ENCODE assay signal across 10 cellular contexts in genomic region chr20:51594206-51594998, GRCh38. TPM values are rescaled to one million over a fixed set of nuclear protein-coding genes. Genes with fewer than 3 reads are reported as not detected.
DNase-seq lines count a peak whose midpoint lies in the region; ATAC-seq and TF ChIP-seq lines count a peak whose summit lies in the region.
"Had no signal": no experiment of that assay in that cellular context is flagged by ENCODE, and none has a peak within 500 bp of the region (broad histone marks: within the 10 kb centered on the region; RNA-seq: fewer than 3 reads in every experiment).

No MANE protein-coding gene starts in this region.

- TF ChIP-seq CTCF in right atrium auricular region (IDR thresholded peaks at IDR 0.05) = no peak
- no peak for TF ChIP-seq CTCF in tibial artery (IDR thresholded peaks at IDR 0.05)
- TF ChIP-seq CTCF in upper lobe of right lung (IDR thresholded peaks at IDR 0.05) = no peak

- POLR2A ChIA-PET in activated CD8-positive, alpha-beta T cell treated with anti-CD3 and anti-CD28 coated beads, Interleukin-2, amount 10 ng/mL, durations not matched to agents 7 days and 5 days (lab: Charles Lee) = interaction anchor here (1.1 to 1.2 kb wide), 3 partner anchors 52 to 190 kb away, joined by 3 to 6 read pairs (median 3); partner anchors contain the start of gene NFATC2

- no peaks in the 10 kb centered on the region for H3K9me3 Mint-ChIP-seq in activated T-cell treated with anti-CD3 and anti-CD28 coated beads, Interleukin-2, amount 50 U/mL, for 72 hours
- no peaks in the 10 kb centered on the region for H3K9me3 Mint-ChIP-seq in activated CD8-positive, alpha-beta T cell treated with anti-CD3 and anti-CD28 coated beads, Interleukin-2, amount 10 ng/mL, durations not matched to agents 7 days and 5 days (ENCODE audit: insufficient read depth)
- H3K9me3 Mint-ChIP-seq: endodermal cell had no signal

- CTCF ChIA-PET in activated CD8-positive, alpha-beta T cell treated with anti-CD3 and anti-CD28 coated beads, Interleukin-2, amount 10 ng/mL, durations not matched to agents 7 days and 5 days (lab: Charles Lee) = interaction anchor here (0.6 to 6.3 kb wide), 48 partner anchors 8 to 606 kb away, joined by 3 to 89 read pairs (median 5); partner anchors contain the start of gene NFATC2

- H3K27me3 ChIP-seq in right atrium auricular region (no peaks in the 10 kb centered on the region), tibial artery (no peaks in the 10 kb centered on the region), upper lobe of right lung (no peaks in the 10 kb centered on the region)
- H3K27me3 ChIP-seq: pancreas had no signal

- intact Hi-C loops in tibial artery (cut with DNase I; ENCODE audit: low total_unique reads) = loop anchor here (5.0 to 10.0 kb wide), 2 partner anchors 212 to 610 kb away; no protein-coding TSS in a partner anchor
- intact Hi-C loops in upper lobe of right lung (cut with DNase I) = loop anchor here (10.0 kb wide), 1 partner anchor 220 kb away; no protein-coding TSS in a partner anchor

- no peak for ATAC-seq in activated T-cell treated with anti-CD3 and anti-CD28 coated beads, Interleukin-2, amount 50 U/mL, for 72 hours (replicated peaks in 1 of 2)
- no peak for ATAC-seq in activated CD8-positive, alpha-beta T cell treated with anti-CD3 and anti-CD28 coated beads, Interleukin-2, amount 10 ng/mL, durations not matched to agents 7 days and 5 days
- ATAC-seq in HG02588 (IDR thresholded peaks at IDR 0.05; ENCODE audit: unreplicated experiment) = no peak
- ATAC-seq in upper lobe of right lung = no peak
- no peak for ATAC-seq in HG03108 (IDR thresholded peaks at IDR 0.05; ENCODE audit: unreplicated experiment)

- DNase-seq in activated T-cell treated with anti-CD3 and anti-CD28 coated beads, Interleukin-2, amount 50 U/mL, for 72 hours = no peak
- DNase-seq in activated T-cell treated with anti-CD3 and anti-CD28 coated beads, Interleukin-2, amount 50 U/mL, for 48 hours = no peak
- DNase-seq in activated CD8-positive, alpha-beta T cell treated with anti-CD3 and anti-CD28 coated beads, Interleukin-2, amount 10 ng/mL, durations not matched to agents 7 days and 5 days = no peak
- DNase-seq in right atrium auricular region (ENCODE audit: low spot score) (peak; percentile 65), tibial artery (peak in 1 of 2 donors; percentile 72), upper lobe of right lung (no peak)

- H3K4me3 Mint-ChIP-seq in activated T-cell treated with anti-CD3 and anti-CD28 coated beads, Interleukin-2, amount 50 U/mL, for 72 hours = peak overlapping the region in 1 of 2 donors; percentile 71
- no peak overlapping the region for H3K4me3 Mint-ChIP-seq in activated CD8-positive, alpha-beta T cell treated with anti-CD3 and anti-CD28 coated beads, Interleukin-2, amount 10 ng/mL, durations not matched to agents 7 days and 5 days
- H3K4me3 Mint-ChIP-seq: endodermal cell had no signal

- H3K27ac Mint-ChIP-seq in activated T-cell treated with anti-CD3 and anti-CD28 coated beads, Interleukin-2, amount 50 U/mL, for 72 hours = peak overlapping the region; percentile 89
- H3K27ac Mint-ChIP-seq in activated CD8-positive, alpha-beta T cell treated with anti-CD3 and anti-CD28 coated beads, Interleukin-2, amount 10 ng/mL, durations not matched to agents 7 days and 5 days = peak overlapping the region; percentile 72
- H3K27ac Mint-ChIP-seq: endodermal cell had no signal

- H3K36me3 ChIP-seq in right atrium auricular region (no peaks in the 10 kb centered on the region), tibial artery (peaks cover 1 to 22% (median 13%) of the 10 kb centered on the region in 3 donors), upper lobe of right lung (no peaks in the 10 kb centered on the region)
- H3K36me3 ChIP-seq: pancreas had no signal

- peaks cover 10% of the 10 kb centered on the region for H3K27me3 Mint-ChIP-seq in activated T-cell treated with anti-CD3 and anti-CD28 coated beads, Interleukin-2, amount 50 U/mL, for 72 hours (ENCODE audit: low read depth)
- H3K27me3 Mint-ChIP-seq in activated CD8-positive, alpha-beta T cell treated with anti-CD3 and anti-CD28 coated beads, Interleukin-2, amount 10 ng/mL, durations not matched to agents 7 days and 5 days (ENCODE audit: low read depth) = no peaks in the 10 kb centered on the region

- H3K4me3 ChIP-seq in right atrium auricular region (no peak overlapping the region), tibial artery (no peak overlapping the region), upper lobe of right lung (no peak overlapping the region)
- H3K4me3 ChIP-seq: pancreas had no signal

- H3K9me3 ChIP-seq in right atrium auricular region = no peaks in the 10 kb centered on the region
- H3K9me3 ChIP-seq in tibial artery = no peaks in the 10 kb centered on the region
- H3K9me3 ChIP-seq in upper lobe of right lung = no peaks in the 10 kb centered on the region
- H3K9me3 ChIP-seq: pancreas had no signal

- H3K36me3 Mint-ChIP-seq in activated T-cell treated with anti-CD3 and anti-CD28 coated beads, Interleukin-2, amount 50 U/mL, for 72 hours (ENCODE audit: insufficient read depth in 2 of 2) = no peaks in the 10 kb centered on the region
- H3K36me3 Mint-ChIP-seq in activated CD8-positive, alpha-beta T cell treated with anti-CD3 and anti-CD28 coated beads, Interleukin-2, amount 10 ng/mL, durations not matched to agents 7 days and 5 days (ENCODE audit: low read depth) = no peaks in the 10 kb centered on the region

- peak overlapping the region in 1 of 2 donors; percentile 16 for H3K27ac ChIP-seq in right atrium auricular region
- H3K27ac ChIP-seq in tibial artery = peak overlapping the region; percentile 42 to 52
- no peak overlapping the region for H3K27ac ChIP-seq in upper lobe of right lung
- H3K27ac ChIP-seq: pancreas had no signal

- H3K4me1 ChIP-seq in right atrium auricular region (peaks cover 0 to 15% of the 10 kb centered on the region in 2 donors), tibial artery (peaks cover 0 to 15% (median 5%) of the 10 kb centered on the region in 4 donors), upper lobe of right lung (peaks cover 10% of the 10 kb centered on the region)
- H3K4me1 ChIP-seq: pancreas had no signal

- peaks cover 52% of the 10 kb centered on the region for H3K4me1 Mint-ChIP-seq in activated T-cell treated with anti-CD3 and anti-CD28 coated beads, Interleukin-2, amount 50 U/mL, for 72 hours (ENCODE audit: low read depth)
- H3K4me1 Mint-ChIP-seq in activated CD8-positive, alpha-beta T cell treated with anti-CD3 and anti-CD28 coated beads, Interleukin-2, amount 10 ng/mL, durations not matched to agents 7 days and 5 days (ENCODE audit: low read depth) = peaks cover 35% of the 10 kb centered on the region

RNA-seq across cellular contexts. Expression of gene NFATC2, which starts 51.9 kb away (rescaled TPM):
- total RNA-seq in activated T-cell treated with anti-CD3 and anti-CD28 coated beads, Interleukin-2, amount 50 U/mL, for 72 hours = 10 to 100 TPM; 29.4 to 39.9 TPM
- total RNA-seq in activated CD8-positive, alpha-beta T cell treated with anti-CD3 and anti-CD28 coated beads, Interleukin-2, amount 10 ng/mL, durations not matched to agents 7 days and 5 days = 10 to 100 TPM; 53.5 to 55.8 TPM
- total RNA-seq in right atrium auricular region (10 to 100 TPM in 1 of 2 donors, 1 to 10 TPM in 1; 8.6 to 12.5 TPM), upper lobe of right lung (7.6 TPM)
